ENCODE assay signal across 12 cellular contexts in genomic region chr10:124629410-124629809, GRCh38.
DNase-seq lines count a peak whose midpoint lies in the region; ATAC-seq and TF ChIP-seq lines count a peak whose summit lies in the region.
"Had no signal": no experiment of that assay in that cellular context is flagged by ENCODE, and none has a peak within 500 bp of the region (broad histone marks: within the 10 kb centered on the region; RNA-seq: fewer than 3 reads in every experiment).

No MANE protein-coding gene starts in this region.

- H3K4me1 Mint-ChIP-seq in T-helper 17 cell, result peaks cover 47% of the 10 kb centered on the region
- peaks cover 34% of the 10 kb centered on the region for H3K4me1 Mint-ChIP-seq in glutamatergic neuron (ENCODE audit: low read depth, unreplicated experiment)

- H4K20me1 ChIP-seq in PC-9 (ENCODE audit: insufficient read depth), result no peaks in the 10 kb centered on the region; the same call in 1 of the 2 replicates

- 49 to 68% (median 58%) methylated on average over 6 of the region's 6 CpGs for WGBS in psoas muscle, 3 donors

- H3K9me3 Mint-ChIP-seq in glutamatergic neuron (ENCODE audit: unreplicated experiment), result peaks cover 14% of the 10 kb centered on the region

- no peak for TF ChIP-seq CTCF in AG10803 (conservative IDR thresholded peaks at IDR 0.05; ENCODE audit: low read length)
- no peak for TF ChIP-seq CTCF in glutamatergic neuron (IDR thresholded peaks at IDR 0.05; ENCODE audit: partially characterized antibody, unreplicated experiment)
- no peak for TF ChIP-seq CTCF in psoas muscle (IDR thresholded peaks at IDR 0.05)
- no peak for TF ChIP-seq CTCF in PC-9 (conservative IDR thresholded peaks at IDR 0.05)

- DNase-seq in AG10803 (ENCODE audit: low read depth) (peak; percentile 39), T-helper 17 cell (no peak), glutamatergic neuron (no peak), psoas muscle (no peak), HCEC 1CT (no peak), PC-9 (no peak)
- DNase-seq in activated CD4-positive, CD25-positive, alpha-beta regulatory T cell (lab: John Stamatoyannopoulos, UW), result no peak
- DNase-seq: activated naive CD8-positive, alpha-beta T cell treated with anti-CD3 and anti-CD28 coated beads, Interleukin-2, amount 10 ng/mL, durations not matched to agents 7 days and 5 days; BE2C; NCI-H446 had no signal

- CTCF ChIA-PET in PC-9 (lab: Charles Lee), result no interaction called here

- peaks cover 13% of the 10 kb centered on the region; the same call in 1 of the 2 replicates for H3F3A ChIP-seq in PC-9 (ENCODE audit: insufficient read depth, low read depth)

- H3K36me3 Mint-ChIP-seq in T-helper 17 cell (ENCODE audit: low read depth) (no peaks in the 10 kb centered on the region), glutamatergic neuron (ENCODE audit: unreplicated experiment) (no peaks in the 10 kb centered on the region)

- POLR2A ChIA-PET in PC-9 (lab: Charles Lee; ENCODE audit: unreplicated experiment), result no interaction called here

- intact Hi-C loops in psoas muscle (cut with DNase I), result loop anchor here in 1 of 2 donors (5.0 kb wide), 1 partner anchor 97 kb away; no protein-coding TSS in a partner anchor
- intact Hi-C loops in PC-9 (cut with micrococcal nuclease; ENCODE audit: unreplicated experiment), result loop anchor here (5.0 kb wide), 1 partner anchor 113 kb away; the partner anchor contains the start of gene FAM53B

- H3K27me3 Mint-ChIP-seq in T-helper 17 cell (no peaks in the 10 kb centered on the region), glutamatergic neuron (ENCODE audit: unreplicated experiment) (peaks cover 4% of the 10 kb centered on the region)
- H3K27me3 Mint-ChIP-seq: activated naive CD8-positive, alpha-beta T cell treated with anti-CD3 and anti-CD28 coated beads, Interleukin-2, amount 10 ng/mL, durations not matched to agents 7 days and 5 days had no signal

- no TSS peak for BruUV-seq in PC-9 (replicated peaks; lab: Mats Ljungman, UMichigan)

- H3K4me3 Mint-ChIP-seq in T-helper 17 cell (no peak overlapping the region), glutamatergic neuron (ENCODE audit: unreplicated experiment) (no peak overlapping the region)
- H3K4me3 Mint-ChIP-seq: activated naive CD8-positive, alpha-beta T cell treated with anti-CD3 and anti-CD28 coated beads, Interleukin-2, amount 10 ng/mL, durations not matched to agents 7 days and 5 days had no signal

- ATAC-seq in T-helper 17 cell, result no peak
- no peak for ATAC-seq in psoas muscle
- no peak for ATAC-seq in HG02938 (IDR thresholded peaks at IDR 0.05; ENCODE audit: unreplicated experiment)
- ATAC-seq: activated CD4-positive, CD25-positive, alpha-beta regulatory T cell treated with anti-CD3 and anti-CD28 coated beads, Interleukin-2, amount 50 U/mL, for 24 hours had no signal

- no peaks in the 10 kb centered on the region for H3K9me2 ChIP-seq in PC-9 (ENCODE audit: insufficient read depth)

- H3K27ac Mint-ChIP-seq in T-helper 17 cell, result peak overlapping the region; percentile 86
- H3K27ac Mint-ChIP-seq in glutamatergic neuron (ENCODE audit: unreplicated experiment), result peak overlapping the region; percentile 1
- H3K27ac Mint-ChIP-seq: activated naive CD8-positive, alpha-beta T cell treated with anti-CD3 and anti-CD28 coated beads, Interleukin-2, amount 10 ng/mL, durations not matched to agents 7 days and 5 days had no signal

- H3K9me3 ChIP-seq in T-helper 17 cell (ENCODE audit: control insufficient read depth, low read length, poor library complexity, severe bottlenecking) (no peaks in the 10 kb centered on the region), psoas muscle (no peaks in the 10 kb centered on the region), PC-9 (ENCODE audit: insufficient read depth, low read depth) (no peaks in the 10 kb centered on the region)
- H3K9me3 ChIP-seq: BE2C had no signal

- H3K4me1 ChIP-seq in psoas muscle (peaks cover 73% of the 10 kb centered on the region), PC-9 (replicated peaks; ENCODE audit: insufficient read depth) (peaks cover 29% of the 10 kb centered on the region)
- H3K4me1 ChIP-seq: BE2C had no signal

- H3K4me3 ChIP-seq in AG10803 (ENCODE audit: low read length) (no peak overlapping the region), psoas muscle (no peak overlapping the region), PC-9 (no peak overlapping the region)

- no peaks in the 10 kb centered on the region for H3K79me2 ChIP-seq in PC-9 (ENCODE audit: low read depth)

- no peak overlapping the region for H2AFZ ChIP-seq in PC-9

- no peak overlapping the region for H3K4me2 ChIP-seq in PC-9

- H3K27me3 ChIP-seq in psoas muscle (ENCODE audit: insufficient read depth in 3 of 3, low read length in 2 of 3) (no peaks in the 10 kb centered on the region), PC-9 (ENCODE audit: insufficient read depth, low read depth) (no peaks in the 10 kb centered on the region)
- H3K27me3 ChIP-seq: BE2C had no signal

- H3K27ac ChIP-seq in psoas muscle (peak overlapping the region; percentile 54), PC-9 (no peak overlapping the region)

- H3K36me3 ChIP-seq in psoas muscle (ENCODE audit: insufficient read depth in 1 of 2, low read depth in 1 of 2) (no peaks in the 10 kb centered on the region), PC-9 (ENCODE audit: low read depth) (no peaks in the 10 kb centered on the region)
- H3K36me3 ChIP-seq: BE2C had no signal
